8 cellular contexts compared by ENCODE assay signal in genomic region chr15:31265871-31266711, GRCh38.
A peak's percentile ranks its signal among the peaks of the same experiment; 100 is the strongest.
DNase-seq lines count a peak whose midpoint lies in the region; ATAC-seq and TF ChIP-seq lines count a peak whose summit lies in the region.

No MANE protein-coding gene starts in this region.

- H3K36me3 ChIP-seq in MM.1S (replicated peaks; ENCODE audit: insufficient read depth, low read length) (no peaks in the 10 kb centered on the region), thyroid gland (no peaks in the 10 kb centered on the region)

- H3K4me3 ChIP-seq in GM12865 (ENCODE audit: low read depth, low read length), result peak overlapping the region; percentile 34
- peak overlapping the region; percentile 12; the same call in 1 of the 2 replicates for H3K4me3 ChIP-seq in MM.1S (ENCODE audit: low read length)
- H3K4me3 ChIP-seq in foreskin fibroblast (ENCODE audit: low read depth in 1 of 2, low read length in 2 of 2), result no peak overlapping the region
- no peak overlapping the region for H3K4me3 ChIP-seq in thyroid gland (replicated peaks in 1 of 3)

- H4K20me1 ChIP-seq in MM.1S (ENCODE audit: insufficient read depth, low read length), result no peaks in the 10 kb centered on the region

- H2AFZ ChIP-seq in MM.1S (ENCODE audit: low read length), result peak overlapping the region; percentile 1; the same call in 1 of the 2 replicates

- H3F3A ChIP-seq in MM.1S (ENCODE audit: insufficient read depth, low read length), result peaks cover 53% of the 10 kb centered on the region

- peak overlapping the region; percentile 93 for H3K27ac ChIP-seq in MM.1S (ENCODE audit: low read length)
- H3K27ac ChIP-seq in thyroid gland, result peak overlapping the region in 1 of 3 donors; percentile 83

- 88 to 91% methylated on average over 14 to 22 of the region's 22 CpGs for WGBS in thyroid gland, 2 donors

- H3K9me3 ChIP-seq in MM.1S (replicated peaks; ENCODE audit: insufficient read depth, low read length), result no peaks in the 10 kb centered on the region
- no peaks in the 10 kb centered on the region for H3K9me3 ChIP-seq in thyroid gland

- intact Hi-C loops in thyroid gland (cut with DNase I), result loop anchor here (5.0 kb wide), 1 partner anchor 49 kb away; no protein-coding TSS in a partner anchor

- peak; percentile 96 for DNase-seq in GM12865 (ENCODE audit: low read depth)
- DNase-seq in MM.1S, result peak; percentile 97
- DNase-seq in activated CD8-positive, alpha-beta memory T cell treated with anti-CD3 and anti-CD28 coated beads for 24 hours, result peak; percentile 83
- peak; percentile 26 to 68 for DNase-seq in foreskin fibroblast
- DNase-seq in stimulated activated CD4-positive, alpha-beta T cell treated with anti-CD3 and anti-CD28 coated beads, Interleukin-15, amount 100 ng/mL, for 1 hour (ENCODE audit: low read depth in 1 of 2, low spot score in 1 of 2), result peak; percentile 26 to 42
- no peak for DNase-seq in NCI-H2227 treated with DMSO at 0.1 percent for 48 hours (lab: John Stamatoyannopoulos, UW)
- DNase-seq in thyroid gland, result no peak

- peak; percentile 53 for ATAC-seq in GM21717 (IDR thresholded peaks at IDR 0.05; ENCODE audit: unreplicated experiment)

- no peak for TF ChIP-seq CTCF in GM12865 (IDR thresholded peaks at IDR 0.05; ENCODE audit: insufficient read depth, low read depth, low read length, missing control alignments)
- peak; percentile 36 for TF ChIP-seq CTCF in MM.1S (IDR thresholded peaks at IDR 0.05; ENCODE audit: low read length)
- no peak for TF ChIP-seq CTCF in foreskin fibroblast (IDR thresholded peaks at IDR 0.05; ENCODE audit: low read depth, low read length)
- TF ChIP-seq CTCF in thyroid gland (IDR thresholded peaks at IDR 0.05), result no peak

- H3K27me3 ChIP-seq in MM.1S (replicated peaks; ENCODE audit: insufficient read depth, low read length) (no peaks in the 10 kb centered on the region), thyroid gland (no peaks in the 10 kb centered on the region)

- H3K9me2 ChIP-seq in MM.1S (replicated peaks; ENCODE audit: insufficient read depth, low read length), result no peaks in the 10 kb centered on the region

- peak overlapping the region; percentile 81 for H3K4me2 ChIP-seq in MM.1S (ENCODE audit: low read depth, low read length)

- TF ChIP-seq POLR2A in thyroid gland (IDR thresholded peaks at IDR 0.05), result no peak

- peak overlapping the region; percentile 81 for H3K9ac ChIP-seq in MM.1S (ENCODE audit: low read length)

- H3K4me1 ChIP-seq in MM.1S (ENCODE audit: low read length), result peaks cover 70% of the 10 kb centered on the region
- peaks cover 38 to 87% of the 10 kb centered on the region in 2 donors for H3K4me1 ChIP-seq in thyroid gland

- H3K79me2 ChIP-seq in MM.1S (ENCODE audit: low read length), result no peaks in the 10 kb centered on the region

Comparison
In these comparisons a context has a peak if more than half of its experiments do, and no peak if none do; other contexts are left out.
1. DNase-seq: peak in GM12865 (single experiment), MM.1S (single experiment), activated CD8-positive, alpha-beta memory T cell treated with anti-CD3 and anti-CD28 coated beads for 24 hours (single experiment), foreskin fibroblast (2 of 2) and stimulated activated CD4-positive, alpha-beta T cell treated with anti-CD3 and anti-CD28 coated beads, Interleukin-15, amount 100 ng/mL, for 1 hour (2 of 2); none in NCI-H2227 treated with DMSO at 0.1 percent for 48 hours (single experiment) and thyroid gland (0 of 2).
2. H3K4me3 ChIP-seq: peak in GM12865 (single experiment) and MM.1S (single experiment); none in foreskin fibroblast (0 of 2) and thyroid gland (0 of 3).